ENCODE assay signal across 6 cellular contexts in genomic region chr11:65960824-65961266, GRCh38. TPM values are rescaled to one million over a fixed set of nuclear protein-coding genes. Genes with fewer than 3 reads are reported as not detected.
DNase-seq lines count a peak whose midpoint lies in the region; ATAC-seq and TF ChIP-seq lines count a peak whose summit lies in the region.

No MANE protein-coding gene starts in this region.

- peaks cover 22 to 57% (median 53%) of the 10 kb centered on the region in 4 donors for H3K4me1 Mint-ChIP-seq in naive thymus-derived CD8-positive, alpha-beta T cell

- H3F3A ChIP-seq in GM23248 (ENCODE audit: insufficient read depth), result no peaks in the 10 kb centered on the region

- no peak for DNase-seq in GM23248
- DNase-seq in astrocyte of the spinal cord (ENCODE audit: low read depth, low spot score), result no peak
- peak in 1 of 10 donors; percentile 55 for DNase-seq in naive thymus-derived CD8-positive, alpha-beta T cell
- no peak for DNase-seq in SHP77 (lab: John Stamatoyannopoulos, UW)

- H3K9me3 ChIP-seq in GM23248 (ENCODE audit: low read depth), result no peaks in the 10 kb centered on the region

- 50 to 58% methylated on average over 15 to 16 of the region's 16 CpGs for WGBS in GM23248 (ENCODE audit: low coverage in 1 of 2, low lambda C conversion rate in 2 of 2, missing lambda C conversion rate in 2 of 2), 2 experiments

- no peaks in the 10 kb centered on the region for H3K27me3 Mint-ChIP-seq in naive thymus-derived CD8-positive, alpha-beta T cell

- H4K20me1 ChIP-seq in GM23248 (ENCODE audit: insufficient read depth), result no peaks in the 10 kb centered on the region

- no peaks in the 10 kb centered on the region for H3K27me3 ChIP-seq in GM23248 (replicated peaks; ENCODE audit: insufficient read depth)

- H3K4me3 Mint-ChIP-seq in naive thymus-derived CD8-positive, alpha-beta T cell, result peak overlapping the region; percentile 93 to 99 (median 98)

- no peaks in the 10 kb centered on the region for H3K9me2 ChIP-seq in GM23248 (ENCODE audit: insufficient read depth)

- TF ChIP-seq CTCF in astrocyte of the spinal cord (IDR thresholded peaks at IDR 0.05; ENCODE audit: low read depth, low read length), result no peak

- H3K27ac Mint-ChIP-seq in naive thymus-derived CD8-positive, alpha-beta T cell, result peak overlapping the region; percentile 97 to 100 (median 98)

- 0 out of 2 replicates have a peak, but pooled peaks cover 8% of the 10 kb centered on the region for H3K36me3 ChIP-seq in GM23248 (ENCODE audit: low read depth)

- peak in 1 of 2 donors; percentile 1 for ATAC-seq in naive thymus-derived CD8-positive, alpha-beta T cell
- ATAC-seq in HG02973 (IDR thresholded peaks at IDR 0.05; ENCODE audit: unreplicated experiment) (no peak), HG03521 (IDR thresholded peaks at IDR 0.05; ENCODE audit: unreplicated experiment) (no peak)

- H3K36me3 Mint-ChIP-seq in naive thymus-derived CD8-positive, alpha-beta T cell, result peaks cover 0 to 28% (median 4%) of the 10 kb centered on the region in 3 donors

- no peaks in the 10 kb centered on the region for H3K9me3 Mint-ChIP-seq in naive thymus-derived CD8-positive, alpha-beta T cell

- POLR2A ChIA-PET in naive thymus-derived CD8-positive, alpha-beta T cell (lab: Charles Lee), result interaction anchor here (0.7 to 5.5 kb wide), 16 partner anchors 15 to 390 kb away, joined by 3 to 51 read pairs (median 5); partner anchors contain the start of genes BANF1, C11orf68, CCDC85B and CFL1

- H3K27ac ChIP-seq in GM23248, result peak overlapping the region; percentile 88

- H3K4me3 ChIP-seq in GM23248 (peak overlapping the region; percentile 88), astrocyte of the spinal cord (ENCODE audit: low read depth, low read length) (peak overlapping the region; percentile 78)

- peaks cover 43% of the 10 kb centered on the region for H3K79me2 ChIP-seq in GM23248 (ENCODE audit: insufficient read depth)

- peak overlapping the region; percentile 97 for H3K9ac ChIP-seq in GM23248

- H2AFZ ChIP-seq in GM23248, result peak overlapping the region; percentile 94

- peaks cover 17% of the 10 kb centered on the region for H3K4me1 ChIP-seq in GM23248 (ENCODE audit: insufficient read depth)

- in situ Hi-C loops in GM23248 (cut with MboI), result no loop called here
- in situ Hi-C loops in astrocyte of the spinal cord (cut with HindIII; ENCODE audit: low sequenced_read_pairs), result no loop called here

- peak overlapping the region; percentile 93 for H3K4me2 ChIP-seq in GM23248 (ENCODE audit: unreplicated experiment)

RNA-seq across cellular contexts. Expression of gene SART1, which starts 0.7 kb away (rescaled TPM):
- total RNA-seq in GM23248 (2014; rRNA removed; shearing (Covaris generic)), result 27.7 and 38.3 TPM in 2 replicates
- polyA plus RNA-seq in GM23248 (2016; fragmentation: Nextera tagmentation; extraction: Ambion mirVana), result 43.4 and 48.6 TPM in 2 replicates
- total RNA-seq in naive thymus-derived CD8-positive, alpha-beta T cell, result 10 to 100 TPM; 81.9 to 91.9 TPM
- polyA plus RNA-seq in naive thymus-derived CD8-positive, alpha-beta T cell, result 10 to 100 TPM; 16.2 to 57.3 (median 30.4) TPM

RNA-seq across cellular contexts. Expression of gene TSGA10IP, which starts 15.6 kb away (rescaled TPM):
- 0.13 TPM in 1 of 2 replicates, not detected in the other for total RNA-seq in GM23248 (2014; rRNA removed; shearing (Covaris generic))
- polyA plus RNA-seq in GM23248 (2016; fragmentation: Nextera tagmentation; extraction: Ambion mirVana), result not detected in 2 replicates
- total RNA-seq in naive thymus-derived CD8-positive, alpha-beta T cell, result not detected
- not detected for polyA plus RNA-seq in naive thymus-derived CD8-positive, alpha-beta T cell

RNA-seq across cellular contexts. Expression of gene EIF1AD, which starts 41.1 kb away (rescaled TPM):
- 21.2 and 22.8 TPM in 2 replicates for total RNA-seq in GM23248 (2014; rRNA removed; shearing (Covaris generic))
- polyA plus RNA-seq in GM23248 (2016; fragmentation: Nextera tagmentation; extraction: Ambion mirVana), result 21.6 and 25.3 TPM in 2 replicates
- 10 to 100 TPM; 62.4 to 64.8 TPM for total RNA-seq in naive thymus-derived CD8-positive, alpha-beta T cell
- polyA plus RNA-seq in naive thymus-derived CD8-positive, alpha-beta T cell, result 10 to 100 TPM; 11.5 to 18.7 (median 14.3) TPM

RNA-seq across cellular contexts. Expression of gene BANF1, which starts 41.5 kb away (rescaled TPM):
- 24.9 and 31.6 TPM in 2 replicates for total RNA-seq in GM23248 (2014; rRNA removed; shearing (Covaris generic))
- 330 and 346 TPM in 2 replicates for polyA plus RNA-seq in GM23248 (2016; fragmentation: Nextera tagmentation; extraction: Ambion mirVana)
- 100 to 1,000 TPM in 1 of 2 experiments, 10 to 100 TPM in 1; 96.2 to 101 TPM for total RNA-seq in naive thymus-derived CD8-positive, alpha-beta T cell
- polyA plus RNA-seq in naive thymus-derived CD8-positive, alpha-beta T cell, result 100 to 1,000 TPM; 225 to 250 (median 241) TPM

RNA-seq across cellular contexts. Expression of gene DRAP1, which starts 41.6 kb away (rescaled TPM):
- total RNA-seq in GM23248 (2014; rRNA removed; shearing (Covaris generic)), result 223 and 307 TPM in 2 replicates
- polyA plus RNA-seq in GM23248 (2016; fragmentation: Nextera tagmentation; extraction: Ambion mirVana), result 517 and 533 TPM in 2 replicates
- 10 to 100 TPM; 73.1 to 75.8 TPM for total RNA-seq in naive thymus-derived CD8-positive, alpha-beta T cell
- polyA plus RNA-seq in naive thymus-derived CD8-positive, alpha-beta T cell, result 100 to 1,000 TPM; 103 to 112 (median 110) TPM
